ENCODE assay signal across 9 cellular contexts in the genomic region with DNA sequence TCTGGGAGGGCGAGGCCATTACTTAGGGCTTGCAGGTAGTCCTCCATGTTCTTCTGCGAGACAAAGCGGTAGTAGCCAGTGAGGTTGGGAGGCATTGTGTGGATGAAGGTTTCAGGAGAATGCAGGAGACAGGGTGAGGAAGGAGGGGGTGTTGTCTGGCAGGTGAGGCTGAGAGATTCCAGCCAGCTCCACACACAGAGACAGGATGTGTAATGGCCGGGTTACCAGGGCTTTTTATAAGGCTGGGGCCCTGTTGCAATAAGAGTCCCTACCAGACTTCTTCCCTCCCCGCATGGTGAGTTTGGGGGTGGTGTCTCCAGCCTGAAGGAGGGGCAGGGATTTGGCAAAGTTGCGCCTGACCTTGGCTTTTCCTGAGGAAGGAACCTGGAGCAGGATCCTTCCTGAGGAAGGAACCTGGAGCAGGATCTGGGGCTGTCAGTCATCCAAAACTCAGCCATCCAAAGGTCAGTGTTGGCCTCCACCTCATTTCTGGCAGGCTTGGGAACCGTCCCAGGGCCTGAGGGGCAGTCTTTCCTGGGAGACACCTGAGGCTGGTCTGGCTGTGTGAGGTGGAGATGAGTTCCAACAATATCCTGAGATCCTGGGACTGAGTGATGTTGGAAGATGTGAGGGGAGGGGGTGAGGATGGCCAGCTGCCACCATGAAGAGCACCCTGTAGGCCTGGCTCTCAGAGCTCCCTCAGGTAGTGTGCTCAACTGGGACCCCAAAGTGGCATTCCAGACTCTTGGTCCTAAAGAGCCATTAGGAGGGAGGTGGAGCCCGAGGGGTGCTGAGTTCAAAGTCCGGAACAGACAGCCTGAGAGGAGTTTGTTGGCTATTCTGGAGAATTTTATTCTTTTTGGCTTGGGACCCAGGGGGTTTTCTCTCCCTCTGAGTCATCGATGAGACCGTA. TPM values are rescaled to one million over a fixed set of nuclear protein-coding genes. Genes with fewer than 3 reads are reported as not detected.
A peak's percentile ranks its signal among the peaks of the same experiment; 100 is the strongest.
DNase-seq lines count a peak whose midpoint lies in the region; ATAC-seq and TF ChIP-seq lines count a peak whose summit lies in the region.
"Had no signal": no experiment of that assay in that cellular context is flagged by ENCODE, and none has a peak within 500 bp of the region (broad histone marks: within the 10 kb centered on the region; RNA-seq: fewer than 3 reads in every experiment).

A gene with protein sequence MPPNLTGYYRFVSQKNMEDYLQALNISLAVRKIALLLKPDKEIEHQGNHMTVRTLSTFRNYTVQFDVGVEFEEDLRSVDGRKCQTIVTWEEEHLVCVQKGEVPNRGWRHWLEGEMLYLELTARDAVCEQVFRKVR (minus strand): TSS at position 209 of the 913 bp plus-strand sequence. CDS start 114 bp downstream, at position 95.

- H3K4me1 ChIP-seq in liver (ENCODE audit: control insufficient read depth in 4 of 4, insufficient read depth in 4 of 4, low read length in 3 of 4), result peaks cover 1 to 51% (median 33%) of the 10 kb centered on the region in 4 donors
- peaks cover 12% of the 10 kb centered on the region for H3K4me1 ChIP-seq in thymus (ENCODE audit: control insufficient read depth, insufficient read depth, low read length)

- ATAC-seq in HG03432 (IDR thresholded peaks at IDR 0.05; ENCODE audit: unreplicated experiment), result no peak
- no peak for ATAC-seq in GM19463 (IDR thresholded peaks at IDR 0.05; ENCODE audit: unreplicated experiment)

- H3K4me3 ChIP-seq in liver (ENCODE audit: low read depth in 1 of 3, low read length in 3 of 3) (peak within 1 kb of the TSS; percentile 57 to 88 (median 80)), thymus (ENCODE audit: low read length) (peak within 1 kb of the TSS; percentile 62)

- peak within 1 kb of the TSS; percentile 71 to 83 for H3K9ac ChIP-seq in liver (ENCODE audit: low read depth in 1 of 2, low read length in 2 of 2)

- H3K27ac ChIP-seq in angular gyrus (ENCODE audit: low read depth, low read length) (peak within 1 kb of the TSS; percentile 87), liver (ENCODE audit: low read depth in 1 of 2, low read length in 2 of 2) (peak within 1 kb of the TSS; percentile 83 to 89), thymus (ENCODE audit: low read depth) (peak within 1 kb of the TSS; percentile 68)

- H3K36me3 Mint-ChIP-seq in activated T-cell treated with anti-CD3 and anti-CD28 coated beads, Interleukin-2, amount 50 U/mL, for 24 hours (ENCODE audit: low read depth), result peaks cover 2% of the 10 kb centered on the region

- H3K4me3 Mint-ChIP-seq in activated T-cell treated with anti-CD3 and anti-CD28 coated beads, Interleukin-2, amount 50 U/mL, for 24 hours, result peak within 1 kb of the TSS; percentile 81

- H3K36me3 ChIP-seq in liver (ENCODE audit: control insufficient read depth in 4 of 4, insufficient read depth in 3 of 4, low read depth in 1 of 4, low read length in 3 of 4) (peaks cover 0 to 5% (median 5%) of the 10 kb centered on the region in 4 donors), thymus (ENCODE audit: control insufficient read depth, insufficient read depth) (peaks cover 5% of the 10 kb centered on the region)

- no peaks in the 10 kb centered on the region for H3K9me3 Mint-ChIP-seq in activated T-cell treated with anti-CD3 and anti-CD28 coated beads, Interleukin-2, amount 50 U/mL, for 24 hours

- DNase-seq in activated T-cell treated with anti-CD3 and anti-CD28 coated beads, Interleukin-2, amount 50 U/mL, for 24 hours, result no peak
- no peak for DNase-seq in activated T-cell treated with anti-CD3 and anti-CD28 coated beads for 4 hours
- no peak for DNase-seq in NCI-H2107 (lab: John Stamatoyannopoulos, UW)
- DNase-seq: OCI-M1 had no signal

- no peak for TF ChIP-seq RAD21 in liver (IDR thresholded peaks at IDR 0.05)

- peaks cover 37% of the 10 kb centered on the region for H3K4me1 Mint-ChIP-seq in activated T-cell treated with anti-CD3 and anti-CD28 coated beads, Interleukin-2, amount 50 U/mL, for 24 hours (ENCODE audit: low read depth)

- H3K9me3 ChIP-seq in liver (ENCODE audit: control insufficient read depth in 4 of 4, low read length in 3 of 4), result no peaks in the 10 kb centered on the region
- no peaks in the 10 kb centered on the region for H3K9me3 ChIP-seq in thymus (ENCODE audit: control insufficient read depth)

- no peak for TF ChIP-seq CTCF in liver (IDR thresholded peaks at IDR 0.05; ENCODE audit: low read depth, low read length, missing input control)

- H3K27me3 Mint-ChIP-seq in activated T-cell treated with anti-CD3 and anti-CD28 coated beads, Interleukin-2, amount 50 U/mL, for 24 hours, result no peaks in the 10 kb centered on the region

- H3K27ac Mint-ChIP-seq in activated T-cell treated with anti-CD3 and anti-CD28 coated beads, Interleukin-2, amount 50 U/mL, for 24 hours, result no peak within 1 kb of the TSS

- H3K27me3 ChIP-seq in liver (ENCODE audit: control insufficient read depth in 4 of 4, insufficient read depth in 4 of 4, low read length in 3 of 4) (no peaks in the 10 kb centered on the region), thymus (ENCODE audit: control insufficient read depth, insufficient read depth) (no peaks in the 10 kb centered on the region)

- WGBS in liver, result 21% methylated on average over 11 of the region's 11 CpGs
- WGBS in thymus, result 74% methylated on average over 11 of the region's 11 CpGs

TF ChIP-seq in liver, 16 proteins besides CTCF, POLR2A, EP300 and RAD21:
- TF ChIP-seq NR2F2 (IDR thresholded peaks at IDR 0.05), result no peak
- TF ChIP-seq, protein P1, sequence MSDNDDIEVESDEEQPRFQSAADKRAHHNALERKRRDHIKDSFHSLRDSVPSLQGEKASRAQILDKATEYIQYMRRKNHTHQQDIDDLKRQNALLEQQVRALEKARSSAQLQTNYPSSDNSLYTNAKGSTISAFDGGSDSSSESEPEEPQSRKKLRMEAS (IDR thresholded peaks at IDR 0.05), result no peak
- TF ChIP-seq, protein P2, sequence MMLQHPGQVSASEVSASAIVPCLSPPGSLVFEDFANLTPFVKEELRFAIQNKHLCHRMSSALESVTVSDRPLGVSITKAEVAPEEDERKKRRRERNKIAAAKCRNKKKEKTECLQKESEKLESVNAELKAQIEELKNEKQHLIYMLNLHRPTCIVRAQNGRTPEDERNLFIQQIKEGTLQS (IDR thresholded peaks at IDR 0.05), result no peak
- TF ChIP-seq RXRA (IDR thresholded peaks at IDR 0.05), result peak in 1 of 2 donors; percentile 76
- TF ChIP-seq GABPA (IDR thresholded peaks at IDR 0.05 in 1 of 2, conservative IDR thresholded peaks at IDR 0.05 in 1 of 2), result no peak
- TF ChIP-seq TAF1 (conservative IDR thresholded peaks at IDR 0.05), result peak; percentile 80
- TF ChIP-seq, protein P3, sequence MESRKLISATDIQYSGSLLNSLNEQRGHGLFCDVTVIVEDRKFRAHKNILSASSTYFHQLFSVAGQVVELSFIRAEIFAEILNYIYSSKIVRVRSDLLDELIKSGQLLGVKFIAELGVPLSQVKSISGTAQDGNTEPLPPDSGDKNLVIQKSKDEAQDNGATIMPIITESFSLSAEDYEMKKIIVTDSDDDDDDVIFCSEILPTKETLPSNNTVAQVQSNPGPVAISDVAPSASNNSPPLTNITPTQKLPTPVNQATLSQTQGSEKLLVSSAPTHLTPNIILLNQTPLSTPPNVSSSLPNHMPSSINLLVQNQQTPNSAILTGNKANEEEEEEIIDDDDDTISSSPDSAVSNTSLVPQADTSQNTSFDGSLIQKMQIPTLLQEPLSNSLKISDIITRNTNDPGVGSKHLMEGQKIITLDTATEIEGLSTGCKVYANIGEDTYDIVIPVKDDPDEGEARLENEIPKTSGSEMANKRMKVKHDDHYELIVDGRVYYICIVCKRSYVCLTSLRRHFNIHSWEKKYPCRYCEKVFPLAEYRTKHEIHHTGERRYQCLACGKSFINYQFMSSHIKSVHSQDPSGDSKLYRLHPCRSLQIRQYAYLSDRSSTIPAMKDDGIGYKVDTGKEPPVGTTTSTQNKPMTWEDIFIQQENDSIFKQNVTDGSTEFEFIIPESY (IDR thresholded peaks at IDR 0.05), result no peak
- peak; percentile 81 to 82 for TF ChIP-seq HNF4A (conservative IDR thresholded peaks at IDR 0.05)
- TF ChIP-seq JUND (IDR thresholded peaks at IDR 0.05), result peak in 1 of 2 donors; percentile 57
- no peak for TF ChIP-seq YY1 (IDR thresholded peaks at IDR 0.05)
- peak; percentile 56 for TF ChIP-seq HNF4G (IDR thresholded peaks at IDR 0.05)
- peak in 1 of 2 donors; percentile 30 for TF ChIP-seq EGR1 (IDR thresholded peaks at IDR 0.05; ENCODE audit: low read depth in 2 of 2)
- TF ChIP-seq, protein P4, sequence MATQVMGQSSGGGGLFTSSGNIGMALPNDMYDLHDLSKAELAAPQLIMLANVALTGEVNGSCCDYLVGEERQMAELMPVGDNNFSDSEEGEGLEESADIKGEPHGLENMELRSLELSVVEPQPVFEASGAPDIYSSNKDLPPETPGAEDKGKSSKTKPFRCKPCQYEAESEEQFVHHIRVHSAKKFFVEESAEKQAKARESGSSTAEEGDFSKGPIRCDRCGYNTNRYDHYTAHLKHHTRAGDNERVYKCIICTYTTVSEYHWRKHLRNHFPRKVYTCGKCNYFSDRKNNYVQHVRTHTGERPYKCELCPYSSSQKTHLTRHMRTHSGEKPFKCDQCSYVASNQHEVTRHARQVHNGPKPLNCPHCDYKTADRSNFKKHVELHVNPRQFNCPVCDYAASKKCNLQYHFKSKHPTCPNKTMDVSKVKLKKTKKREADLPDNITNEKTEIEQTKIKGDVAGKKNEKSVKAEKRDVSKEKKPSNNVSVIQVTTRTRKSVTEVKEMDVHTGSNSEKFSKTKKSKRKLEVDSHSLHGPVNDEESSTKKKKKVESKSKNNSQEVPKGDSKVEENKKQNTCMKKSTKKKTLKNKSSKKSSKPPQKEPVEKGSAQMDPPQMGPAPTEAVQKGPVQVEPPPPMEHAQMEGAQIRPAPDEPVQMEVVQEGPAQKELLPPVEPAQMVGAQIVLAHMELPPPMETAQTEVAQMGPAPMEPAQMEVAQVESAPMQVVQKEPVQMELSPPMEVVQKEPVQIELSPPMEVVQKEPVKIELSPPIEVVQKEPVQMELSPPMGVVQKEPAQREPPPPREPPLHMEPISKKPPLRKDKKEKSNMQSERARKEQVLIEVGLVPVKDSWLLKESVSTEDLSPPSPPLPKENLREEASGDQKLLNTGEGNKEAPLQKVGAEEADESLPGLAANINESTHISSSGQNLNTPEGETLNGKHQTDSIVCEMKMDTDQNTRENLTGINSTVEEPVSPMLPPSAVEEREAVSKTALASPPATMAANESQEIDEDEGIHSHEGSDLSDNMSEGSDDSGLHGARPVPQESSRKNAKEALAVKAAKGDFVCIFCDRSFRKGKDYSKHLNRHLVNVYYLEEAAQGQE (IDR thresholded peaks at IDR 0.05), result peak; percentile 40
- no peak for TF ChIP-seq FOXA2 (IDR thresholded peaks at IDR 0.05)
- peak; percentile 63 for TF ChIP-seq SP1 (IDR thresholded peaks at IDR 0.05)
- TF ChIP-seq FOXA1 (IDR thresholded peaks at IDR 0.05), result no peak

RNA-seq across cellular contexts. Expression of the gene that starts here (rescaled TPM):
- total RNA-seq in liver, result 10 to 100 TPM; 12.9 to 47.1 TPM
- 100 to 1,000 TPM in 1 of 2 donors, 10 to 100 TPM in 1; 80.2 to 108 TPM for polyA plus RNA-seq in liver
- 12.0 TPM for polyA plus RNA-seq in thymus
